Comparison of ENCODE assay signal across 10 cellular contexts in the genomic region with DNA sequence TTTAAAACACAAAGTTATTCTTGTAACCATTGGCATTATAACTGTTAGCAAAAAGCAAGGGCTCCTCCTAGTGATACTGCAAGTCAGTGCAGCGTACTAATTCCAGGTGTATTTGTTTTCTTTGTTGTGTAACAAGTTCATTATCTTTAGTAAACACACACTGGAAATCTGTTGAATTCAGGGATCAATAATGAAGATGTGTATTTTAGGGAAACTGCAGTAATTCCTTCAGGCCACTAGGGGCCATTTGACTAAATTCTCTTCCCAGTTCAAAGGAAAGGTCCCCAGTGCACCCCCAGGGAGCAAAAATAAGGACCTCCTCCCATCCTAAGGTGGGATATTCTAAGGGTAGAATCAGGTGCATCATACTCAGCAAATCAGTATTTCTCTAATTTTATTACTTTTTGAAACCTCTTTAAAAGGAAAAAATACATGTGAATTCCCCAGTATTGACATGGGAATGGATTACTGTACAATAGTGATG.
DNase-seq lines count a peak whose midpoint lies in the region; ATAC-seq and TF ChIP-seq lines count a peak whose summit lies in the region.
"Had no signal": no experiment of that assay in that cellular context is flagged by ENCODE, and none has a peak within 500 bp of the region (broad histone marks: within the 10 kb centered on the region; RNA-seq: fewer than 3 reads in every experiment).

No MANE protein-coding gene starts in this region.

- TF ChIP-seq POLR2A in esophagus squamous epithelium (IDR thresholded peaks at IDR 0.05) (no peak), suprapubic skin (IDR thresholded peaks at IDR 0.05) (no peak)

- TF ChIP-seq CTCF in esophagus squamous epithelium (IDR thresholded peaks at IDR 0.05) (peak in 5 of 6 experiments; percentile 36 to 68 (median 52)), suprapubic skin (IDR thresholded peaks at IDR 0.05) (peak; percentile 32 to 44)

- no peaks in the 10 kb centered on the region for H3K9me3 ChIP-seq in esophagus squamous epithelium
- no peaks in the 10 kb centered on the region for H3K9me3 ChIP-seq in suprapubic skin

- no peak for TF ChIP-seq EP300 in suprapubic skin (IDR thresholded peaks at IDR 0.05)

- 11 to 29% methylated on average over 1 of the region's 1 CpG for WGBS in esophagus squamous epithelium, 2 donors
- 37% methylated on average over 1 of the region's 1 CpG for WGBS in suprapubic skin

- ATAC-seq in HG03095 (IDR thresholded peaks at IDR 0.05; ENCODE audit: unreplicated experiment) (no peak), HG02840 (IDR thresholded peaks at IDR 0.05; ENCODE audit: low FRiP score, unreplicated experiment) (no peak)

- intact Hi-C loops in esophagus squamous epithelium (cut with DNase I) = no loop called here

- peaks cover 0 to 5% (median 0%) of the 10 kb centered on the region in 3 donors for H3K4me1 ChIP-seq in esophagus squamous epithelium
- no peaks in the 10 kb centered on the region for H3K4me1 ChIP-seq in suprapubic skin

- H3K4me3 ChIP-seq in esophagus squamous epithelium (no peak overlapping the region), suprapubic skin (no peak overlapping the region)
- H3K4me3 ChIP-seq: BLaER1 treated with 17β-estradiol and CSF1 and Interleukin-3, amounts not matched to agents 10 nM and 100 nM had no signal

- DNase-seq in NCI-H2081 (lab: John Stamatoyannopoulos, UW) (peak; percentile 4 to 38), NCI-H2081 treated with DMSO at 0.1 percent for 48 hours (lab: John Stamatoyannopoulos, UW) (no peak), NCI-H526 treated with DMSO at 0.1 percent for 48 hours (lab: John Stamatoyannopoulos, UW) (peak; percentile 1), esophagus squamous epithelium (lab: John Stamatoyannopoulos, UW) (no peak), suprapubic skin (ENCODE audit: low spot score in 2 of 2) (no peak)
- DNase-seq in activated CD8-positive, alpha-beta memory T cell treated with anti-CD3 and anti-CD28 coated beads, Interleukin-2, amount 50 U/mL, for 48 hours = no peak
- DNase-seq: naive B cell had no signal

- H3K36me3 ChIP-seq in esophagus squamous epithelium (no peaks in the 10 kb centered on the region), suprapubic skin (no peaks in the 10 kb centered on the region)
- H3K36me3 ChIP-seq: BLaER1 treated with 17β-estradiol and CSF1 and Interleukin-3, amounts not matched to agents 10 nM and 100 nM had no signal

- H3K27ac ChIP-seq in esophagus squamous epithelium (no peak overlapping the region), suprapubic skin (no peak overlapping the region)
- H3K27ac ChIP-seq: BLaER1 treated with 17β-estradiol and CSF1 and Interleukin-3, amounts not matched to agents 10 nM and 100 nM had no signal

- H3K27me3 ChIP-seq in esophagus squamous epithelium = peaks cover 0 to 29% (median 0%) of the 10 kb centered on the region in 4 donors
- H3K27me3 ChIP-seq in suprapubic skin = peaks cover 7% of the 10 kb centered on the region
- H3K27me3 ChIP-seq: BLaER1 treated with 17β-estradiol and CSF1 and Interleukin-3, amounts not matched to agents 10 nM and 100 nM had no signal

Comparison
In these comparisons a context has a peak if more than half of its experiments do, and no peak if none do; other contexts are left out.
1. DNase-seq: peak in NCI-H2081 (2 of 2) and NCI-H526 treated with DMSO at 0.1 percent for 48 hours (single experiment); none in NCI-H2081 treated with DMSO at 0.1 percent for 48 hours (single experiment), esophagus squamous epithelium (single experiment), suprapubic skin (0 of 2) and activated CD8-positive, alpha-beta memory T cell treated with anti-CD3 and anti-CD28 coated beads, Interleukin-2, amount 50 U/mL, for 48 hours (single experiment).